29 cellular contexts compared by ENCODE assay signal in the genomic region with DNA sequence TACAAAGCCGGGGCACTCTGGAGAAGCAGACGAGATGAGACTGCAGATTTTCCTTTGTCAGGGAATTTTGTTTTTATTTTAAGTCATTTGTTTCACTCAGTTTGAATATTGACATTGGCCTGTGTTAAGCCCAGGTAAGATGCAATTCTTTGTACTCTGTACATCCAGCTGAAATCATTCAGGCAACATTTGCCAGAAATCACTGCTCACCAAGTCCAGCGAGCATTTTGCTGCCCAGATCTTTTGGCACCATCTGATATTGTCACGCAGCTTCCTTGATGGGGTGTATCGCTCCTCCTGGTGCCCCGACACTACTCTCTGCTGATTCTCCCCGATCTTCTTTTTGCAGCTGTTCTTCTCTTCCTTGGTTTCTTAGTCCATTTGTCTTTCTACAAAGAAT.
"Had no signal": no experiment of that assay in that cellular context is flagged by ENCODE, and none has a peak within 500 bp of the region (broad histone marks: within the 10 kb centered on the region; RNA-seq: fewer than 3 reads in every experiment).

No MANE protein-coding gene starts in this region.

- H3K36me3 Mint-ChIP-seq: activated naive CD4-positive, alpha-beta T cell treated with anti-CD3 and anti-CD28 coated beads, Interleukin-2, amount 10 ng/mL, durations not matched to agents 7 days and 5 days had no signal

- H3K9me3 ChIP-seq: colonic mucosa, gastrocnemius medialis had no signal

- H3K27ac ChIP-seq: brain microvascular endothelial cell, colonic mucosa, dorsolateral prefrontal cortex, esophagus muscularis mucosa, foreskin keratinocyte, gastrocnemius medialis, heart left ventricle had no signal

- H3K4me3 Mint-ChIP-seq: activated CD4-positive, alpha-beta memory T cell treated with anti-CD3 and anti-CD28 coated beads, Interleukin-2, amount 10 ng/mL, durations not matched to agents 7 days and 5 days; activated CD4-positive, alpha-beta T cell treated with anti-CD3 and anti-CD28 coated beads, Interleukin-2, amount 10 ng/mL, durations not matched to agents 7 days and 5 days; activated naive CD4-positive, alpha-beta T cell treated with anti-CD3 and anti-CD28 coated beads, Interleukin-2, amount 10 ng/mL, durations not matched to agents 7 days and 5 days; activated T-cell treated with anti-CD3 and anti-CD28 coated beads, Interleukin-2, amount 50 U/mL, for 24 hours; activated T-cell treated with anti-CD3 and anti-CD28 coated beads, Interleukin-2, amount 50 U/mL, for 72 hours; central memory CD8-positive, alpha-beta T cell; dendritic cell treated with granulocyte-macrophage colony-stimulating factor and Interleukin-4, amounts not matched to agents 40 ng/mL and 50 ng/mL, for 4 days; T-helper 17 cell had no signal

- H3K36me3 ChIP-seq: brain microvascular endothelial cell, colonic mucosa, gastrocnemius medialis, heart left ventricle had no signal

- H3K4me3 ChIP-seq: colonic mucosa, dorsolateral prefrontal cortex, esophagus muscularis mucosa, gastrocnemius medialis, heart left ventricle had no signal

- DNase-seq: activated CD4-positive, alpha-beta memory T cell treated with anti-CD3 and anti-CD28 coated beads, Interleukin-2, amount 10 ng/mL, durations not matched to agents 7 days and 5 days; activated CD4-positive, alpha-beta T cell treated with anti-CD3 and anti-CD28 coated beads for 1 hour; activated CD4-positive, alpha-beta T cell treated with anti-CD3 and anti-CD28 coated beads for 4 hours; activated CD4-positive, alpha-beta T cell treated with anti-CD3 and anti-CD28 coated beads, Interleukin-2, amount 10 ng/mL, durations not matched to agents 7 days and 5 days; activated CD4-positive, alpha-beta T cell treated with anti-CD3 and anti-CD28 coated beads, Interleukin-2, amount 50 U/mL, for 4 hours; activated CD8-positive, alpha-beta memory T cell treated with anti-CD3 and anti-CD28 coated beads, Interleukin-2, amount 50 U/mL, for 48 hours; activated gamma-delta T cell; activated naive CD4-positive, alpha-beta T cell; activated naive CD4-positive, alpha-beta T cell treated with anti-CD3 and anti-CD28 coated beads, Interleukin-2, amount 10 ng/mL, durations not matched to agents 7 days and 5 days; activated T-cell treated with anti-CD3 and anti-CD28 coated beads for 4 hours; activated T-cell treated with anti-CD3 and anti-CD28 coated beads, Interleukin-2, amount 50 U/mL, for 24 hours; activated T-cell treated with anti-CD3 and anti-CD28 coated beads, Interleukin-2, amount 50 U/mL, for 72 hours; amniotic stem cell; anterior cingulate cortex; brain microvascular endothelial cell; colonic mucosa; effector memory CD4-positive, alpha-beta T cell; erythroblast; foreskin keratinocyte; gastrocnemius medialis; glutamatergic neuron; heart left ventricle; T-helper 1 cell; T-helper 17 cell had no signal

- H3K27me3 Mint-ChIP-seq: activated CD4-positive, alpha-beta memory T cell treated with anti-CD3 and anti-CD28 coated beads, Interleukin-2, amount 10 ng/mL, durations not matched to agents 7 days and 5 days; activated CD4-positive, alpha-beta T cell treated with anti-CD3 and anti-CD28 coated beads, Interleukin-2, amount 10 ng/mL, durations not matched to agents 7 days and 5 days; activated naive CD4-positive, alpha-beta T cell treated with anti-CD3 and anti-CD28 coated beads, Interleukin-2, amount 10 ng/mL, durations not matched to agents 7 days and 5 days; activated T-cell treated with anti-CD3 and anti-CD28 coated beads, Interleukin-2, amount 50 U/mL, for 24 hours; central memory CD8-positive, alpha-beta T cell; dendritic cell treated with granulocyte-macrophage colony-stimulating factor and Interleukin-4, amounts not matched to agents 40 ng/mL and 50 ng/mL, for 4 days; T-helper 17 cell had no signal

- H3K4me1 Mint-ChIP-seq: activated CD4-positive, alpha-beta memory T cell treated with anti-CD3 and anti-CD28 coated beads, Interleukin-2, amount 10 ng/mL, durations not matched to agents 7 days and 5 days; activated CD4-positive, alpha-beta T cell treated with anti-CD3 and anti-CD28 coated beads, Interleukin-2, amount 10 ng/mL, durations not matched to agents 7 days and 5 days; activated naive CD4-positive, alpha-beta T cell treated with anti-CD3 and anti-CD28 coated beads, Interleukin-2, amount 10 ng/mL, durations not matched to agents 7 days and 5 days; central memory CD8-positive, alpha-beta T cell; T-helper 17 cell had no signal

- H3K27ac Mint-ChIP-seq: activated CD4-positive, alpha-beta memory T cell treated with anti-CD3 and anti-CD28 coated beads, Interleukin-2, amount 10 ng/mL, durations not matched to agents 7 days and 5 days; activated CD4-positive, alpha-beta T cell treated with anti-CD3 and anti-CD28 coated beads, Interleukin-2, amount 10 ng/mL, durations not matched to agents 7 days and 5 days; activated naive CD4-positive, alpha-beta T cell treated with anti-CD3 and anti-CD28 coated beads, Interleukin-2, amount 10 ng/mL, durations not matched to agents 7 days and 5 days; activated naive CD4-positive, alpha-beta T cell treated with anti-CD3 and anti-CD28 coated beads, Interleukin-2, amount 50 U/mL, for 72 hours; activated T-cell treated with anti-CD3 and anti-CD28 coated beads, Interleukin-2, amount 50 U/mL, for 24 hours; activated T-cell treated with anti-CD3 and anti-CD28 coated beads, Interleukin-2, amount 50 U/mL, for 72 hours; dendritic cell treated with granulocyte-macrophage colony-stimulating factor and Interleukin-4, amounts not matched to agents 40 ng/mL and 50 ng/mL, for 4 days; T-helper 17 cell had no signal

- H3K4me1 ChIP-seq: colonic mucosa, esophagus muscularis mucosa, foreskin keratinocyte, gastrocnemius medialis had no signal

- H3K27me3 ChIP-seq: brain microvascular endothelial cell, colonic mucosa, dorsolateral prefrontal cortex, esophagus muscularis mucosa, foreskin keratinocyte, gastrocnemius medialis, heart left ventricle had no signal
